18 cellular contexts compared by ENCODE assay signal in the genomic region with DNA sequence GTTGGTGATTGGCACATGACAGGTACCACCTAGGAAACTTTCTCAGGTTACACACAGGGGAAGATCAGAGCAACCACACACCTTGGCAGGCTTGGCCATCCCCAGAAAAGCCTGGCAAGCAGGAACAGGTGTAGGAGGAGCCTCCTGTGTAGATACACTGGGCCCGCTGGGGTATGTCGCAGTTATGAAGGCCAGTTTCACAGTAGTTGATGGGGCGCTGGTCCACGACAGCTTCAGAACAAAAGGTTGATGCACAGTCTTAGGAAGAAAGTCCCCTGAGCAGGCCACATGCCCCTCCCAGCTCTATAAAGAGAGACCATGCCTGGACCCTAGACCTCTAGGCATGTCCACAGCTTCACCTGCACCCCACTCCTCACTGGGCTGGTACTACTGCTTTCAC. TPM values are rescaled to one million over a fixed set of nuclear protein-coding genes. Genes with fewer than 3 reads are reported as not detected.
DNase-seq lines count a peak whose midpoint lies in the region; ATAC-seq, FAIRE-seq and TF ChIP-seq lines count a peak whose summit lies in the region.
"Had no signal": no experiment of that assay in that cellular context is flagged by ENCODE, and none has a peak within 500 bp of the region (broad histone marks: within the 10 kb centered on the region; RNA-seq: fewer than 3 reads in every experiment).

No MANE protein-coding gene starts in this region.

- H3K9me3 ChIP-seq in GM12878 (replicated peaks; ENCODE audit: control insufficient read depth, insufficient read depth, low read length) (no peaks in the 10 kb centered on the region), esophagus muscularis mucosa (no peaks in the 10 kb centered on the region), sigmoid colon (no peaks in the 10 kb centered on the region), thyroid gland (no peaks in the 10 kb centered on the region), MG63 (no peaks in the 10 kb centered on the region)
- H3K9me3 ChIP-seq: BLaER1 treated with 17β-estradiol and CSF1 and Interleukin-3, amounts not matched to agents 10 nM and 100 nM; HAP-1 had no signal

- H3K27ac ChIP-seq in GM12878 (ENCODE audit: control insufficient read depth, insufficient read depth) (no peak overlapping the region), esophagus muscularis mucosa (replicated peaks in 1 of 4) (peak overlapping the region in 3 of 4 donors; percentile 41 to 86 (median 79)), sigmoid colon (peak overlapping the region in 3 of 4 donors; percentile 30 to 83 (median 65)), thyroid gland (no peak overlapping the region)
- H3K27ac ChIP-seq: BLaER1 treated with 17β-estradiol and CSF1 and Interleukin-3, amounts not matched to agents 10 nM and 100 nM; GM23248 had no signal

- no peak overlapping the region for H3K27ac Mint-ChIP-seq in activated CD8-positive, alpha-beta memory T cell treated with anti-CD3 and anti-CD28 coated beads, Interleukin-2, amount 10 ng/mL, durations not matched to agents 7 days and 5 days
- H3K27ac Mint-ChIP-seq: B cell; CD8-positive, alpha-beta T cell had no signal

- H3K4me3 ChIP-seq in GM12878 (no peak overlapping the region), esophagus muscularis mucosa (no peak overlapping the region), sigmoid colon (no peak overlapping the region), thyroid gland (replicated peaks in 1 of 3) (no peak overlapping the region), MG63 (no peak overlapping the region)
- H3K4me3 ChIP-seq: BLaER1 treated with 17β-estradiol and CSF1 and Interleukin-3, amounts not matched to agents 10 nM and 100 nM; GM23248; HAP-1 had no signal

- H3K9ac ChIP-seq in GM12878 (ENCODE audit: control insufficient read depth, insufficient read depth, low read length): no peak overlapping the region
- H3K9ac ChIP-seq: BLaER1 treated with 17β-estradiol and CSF1 and Interleukin-3, amounts not matched to agents 10 nM and 100 nM; GM23248 had no signal

- SMC1A ChIA-PET in GM12878 (lab: Charles Lee; ENCODE audit: uncharacterized antibody, unreplicated experiment): interaction anchor here (0.9 kb wide), 1 partner anchor 30 kb away, joined by 3 read pairs; no protein-coding TSS in a partner anchor

- H3K27me3 Mint-ChIP-seq in activated CD8-positive, alpha-beta memory T cell treated with anti-CD3 and anti-CD28 coated beads, Interleukin-2, amount 10 ng/mL, durations not matched to agents 7 days and 5 days: peaks cover 9% of the 10 kb centered on the region

- H3K4me1 Mint-ChIP-seq in activated CD8-positive, alpha-beta memory T cell treated with anti-CD3 and anti-CD28 coated beads, Interleukin-2, amount 10 ng/mL, durations not matched to agents 7 days and 5 days: no peaks in the 10 kb centered on the region
- H3K4me1 Mint-ChIP-seq: B cell had no signal

- in situ Hi-C loops in GM12878 (cut with MboI): no loop called here

- BruUV-seq in GM12878 (replicated peaks; lab: Mats Ljungman, UMichigan): no TSS peak

- TF ChIP-seq RAD21 in GM12878 (IDR thresholded peaks at IDR 0.05; ENCODE audit: insufficient read depth, low read depth, low read length): no peak

- H3K36me3 ChIP-seq in GM12878 (ENCODE audit: control insufficient read depth in 2 of 2, insufficient read depth in 2 of 2, low read length in 1 of 2) (no peaks in the 10 kb centered on the region; a peak in 2 of 4 replicates), esophagus muscularis mucosa (peaks cover 46 to 100% (median 84%) of the 10 kb centered on the region in 4 donors), sigmoid colon (peaks cover 48 to 99% (median 56%) of the 10 kb centered on the region in 4 donors), thyroid gland (peaks cover 0 to 3% of the 10 kb centered on the region in 2 donors), MG63 (no peaks in the 10 kb centered on the region; the same call in 1 of the 2 replicates)
- H3K36me3 ChIP-seq: BLaER1 treated with 17β-estradiol and CSF1 and Interleukin-3, amounts not matched to agents 10 nM and 100 nM had no signal

- intact Hi-C loops in GM12878 (cut with micrococcal nuclease; ENCODE audit: unreplicated experiment) (no loop called here), esophagus muscularis mucosa (cut with DNase I) (no loop called here), sigmoid colon (cut with DNase I) (no loop called here), thyroid gland (cut with DNase I) (no loop called here)

- CTCF ChIA-PET in GM12878 (lab: Yijun Ruan, JAX): interaction anchor here (1.4 kb wide), 1 partner anchor 41 kb away, joined by 3 read pairs; no protein-coding TSS in a partner anchor
- CTCF ChIA-PET in activated CD8-positive, alpha-beta memory T cell treated with anti-CD3 and anti-CD28 coated beads, Interleukin-2, amount 10 ng/mL, durations not matched to agents 7 days and 5 days (lab: Charles Lee): no interaction called here

- no peaks in the 10 kb centered on the region for H3K9me3 Mint-ChIP-seq in activated CD8-positive, alpha-beta memory T cell treated with anti-CD3 and anti-CD28 coated beads, Interleukin-2, amount 10 ng/mL, durations not matched to agents 7 days and 5 days (ENCODE audit: low read depth)
- H3K9me3 Mint-ChIP-seq: CD8-positive, alpha-beta T cell had no signal

- WGBS in GM12878 (ENCODE audit: insufficient coverage, insufficient replicate concordance, low lambda C conversion rate, missing lambda C conversion rate): 93% methylated on average over 4 of the region's 4 CpGs
- 95% methylated on average over 4 of the region's 4 CpGs for WGBS in esophagus muscularis mucosa
- WGBS in sigmoid colon, 2 donors: 98% methylated on average over 4 of the region's 4 CpGs
- 60 to 89% methylated on average over 1 to 4 of the region's 4 CpGs for WGBS in thyroid gland, 2 donors

- no peak for TF ChIP-seq POLR2A in GM12878 (IDR thresholded peaks at IDR 0.05; ENCODE audit: low read depth, low read length)
- TF ChIP-seq POLR2A in esophagus muscularis mucosa (IDR thresholded peaks at IDR 0.05; ENCODE audit: low read depth): no peak
- no peak for TF ChIP-seq POLR2A in sigmoid colon (IDR thresholded peaks at IDR 0.05)
- TF ChIP-seq POLR2A in thyroid gland (IDR thresholded peaks at IDR 0.05): no peak

- H3K4me1 ChIP-seq in GM12878 (ENCODE audit: control insufficient read depth, insufficient read depth, low read length): no peaks in the 10 kb centered on the region
- peaks cover 16 to 47% (median 40%) of the 10 kb centered on the region in 4 donors for H3K4me1 ChIP-seq in esophagus muscularis mucosa
- H3K4me1 ChIP-seq in sigmoid colon: peaks cover 0 to 48% (median 39%) of the 10 kb centered on the region in 4 donors
- peaks cover 0 to 13% of the 10 kb centered on the region in 2 donors for H3K4me1 ChIP-seq in thyroid gland
- H3K4me1 ChIP-seq: HAP-1 had no signal

- ATAC-seq in GM12878 (peak; percentile 18; the same call in 2 of the 3 replicates), GM21367 (IDR thresholded peaks at IDR 0.05; ENCODE audit: unreplicated experiment) (no peak)
- ATAC-seq in activated CD8-positive, alpha-beta memory T cell treated with anti-CD3 and anti-CD28 coated beads, Interleukin-2, amount 10 ng/mL, durations not matched to agents 7 days and 5 days: no peak
- ATAC-seq: CD8-positive, alpha-beta T cell had no signal

- FAIRE-seq in GM12878 (lab: Jason Lieb, UNC): peak; percentile 7
- FAIRE-seq: GM12891, GM19239 had no signal

- no peak for TF ChIP-seq EP300 in GM12878 (IDR thresholded peaks at IDR 0.05; ENCODE audit: borderline replicate concordance in 1 of 2, control insufficient read depth in 1 of 2, low read depth in 2 of 2, low read length in 2 of 2)
- TF ChIP-seq EP300 in esophagus muscularis mucosa (IDR thresholded peaks at IDR 0.05): no peak
- TF ChIP-seq EP300 in sigmoid colon (IDR thresholded peaks at IDR 0.05): no peak

- H3K4me3 Mint-ChIP-seq in activated CD8-positive, alpha-beta memory T cell treated with anti-CD3 and anti-CD28 coated beads, Interleukin-2, amount 10 ng/mL, durations not matched to agents 7 days and 5 days: no peak overlapping the region
- H3K4me3 Mint-ChIP-seq: B cell; CD8-positive, alpha-beta T cell had no signal

- no peaks in the 10 kb centered on the region for H3K36me3 Mint-ChIP-seq in activated CD8-positive, alpha-beta memory T cell treated with anti-CD3 and anti-CD28 coated beads, Interleukin-2, amount 10 ng/mL, durations not matched to agents 7 days and 5 days
- H3K36me3 Mint-ChIP-seq: CD8-positive, alpha-beta T cell had no signal

- DNase-seq in GM12878 (ENCODE audit: low read depth, low spot score) (no peak), esophagus muscularis mucosa (ENCODE audit: extremely low spot score) (no peak), sigmoid colon (no peak), thyroid gland (peak; percentile 38 to 52), SHP77 (lab: John Stamatoyannopoulos, UW) (no peak), MG63 (no peak)
- DNase-seq in activated CD8-positive, alpha-beta memory T cell treated with anti-CD3 and anti-CD28 coated beads, Interleukin-2, amount 10 ng/mL, durations not matched to agents 7 days and 5 days: no peak
- DNase-seq: Calu3; CD8-positive, alpha-beta T cell; DMS79 treated with DMSO at 0.1 percent for 48 hours; GM23248 had no signal

- TF ChIP-seq CTCF in GM12878 (IDR thresholded peaks at IDR 0.05 in 2 of 3, conservative IDR thresholded peaks at IDR 0.05 in 1 of 3; ENCODE audit: control insufficient read depth in 2 of 3, extremely low read depth in 1 of 3, insufficient read depth in 1 of 3, low read depth in 3 of 3, low read length in 3 of 3): no peak
- TF ChIP-seq CTCF in esophagus muscularis mucosa (IDR thresholded peaks at IDR 0.05): no peak
- TF ChIP-seq CTCF in sigmoid colon (IDR thresholded peaks at IDR 0.05): no peak
- TF ChIP-seq CTCF in thyroid gland (IDR thresholded peaks at IDR 0.05): no peak

- no peak overlapping the region for H3K4me2 ChIP-seq in GM12878 (ENCODE audit: control insufficient read depth, insufficient read depth)
- H3K4me2 ChIP-seq: BLaER1 treated with 17β-estradiol and CSF1 and Interleukin-3, amounts not matched to agents 10 nM and 100 nM had no signal

- H3K27me3 ChIP-seq in GM12878 (replicated peaks in 1 of 2; ENCODE audit: control insufficient read depth in 2 of 2, insufficient read depth in 2 of 2, low read length in 1 of 2) (no peaks in the 10 kb centered on the region), esophagus muscularis mucosa (no peaks in the 10 kb centered on the region), sigmoid colon (no peaks in the 10 kb centered on the region), thyroid gland (no peaks in the 10 kb centered on the region), MG63 (no peaks in the 10 kb centered on the region)
- H3K27me3 ChIP-seq: BLaER1 treated with 17β-estradiol and CSF1 and Interleukin-3, amounts not matched to agents 10 nM and 100 nM had no signal

- RAD21 ChIA-PET in GM12878 (lab: Charles Lee; ENCODE audit: unreplicated experiment): no interaction called here

- H2AFZ ChIP-seq in GM12878 (ENCODE audit: control insufficient read depth, low read depth, low read length): no peak overlapping the region
- H2AFZ ChIP-seq: GM23248 had no signal

- no peaks in the 10 kb centered on the region for H4K20me1 ChIP-seq in GM12878 (ENCODE audit: control insufficient read depth, insufficient read depth)
- H4K20me1 ChIP-seq: BLaER1 treated with 17β-estradiol and CSF1 and Interleukin-3, amounts not matched to agents 10 nM and 100 nM had no signal

- POLR2A ChIA-PET in GM12878 (lab: Charles Lee): no interaction called here

- H3K79me2 ChIP-seq in GM12878 (ENCODE audit: control insufficient read depth, insufficient read depth, low read length): no peaks in the 10 kb centered on the region

RNA-seq across cellular contexts. Expression of a gene that starts 51.6 kb away (rescaled TPM):
- total RNA-seq in GM12878 (2013; cell fraction: nucleolus; rRNA removed): 52.1 and 55.0 TPM in 2 replicates
- total RNA-seq in GM12878 (2014; rRNA removed): 11.5 and 12.4 TPM in 2 replicates
- 6.1 and 6.4 TPM in 2 replicates for total RNA-seq in GM12878 (2014; rRNA removed; fragmentation: Illumina TruSeq; extraction: Trizol)
- total RNA-seq in GM12878 (2021): 25.7 and 26.9 TPM in 2 replicates
- polyA plus RNA-seq in GM12878 (2011; ENCODE audit: low read depth): 4.2 TPM
- 5.1 and 14.7 TPM in 2 replicates for polyA plus RNA-seq in GM12878 (2011; rRNA removed)
- 10.7 and 18.2 TPM in 2 replicates for polyA plus RNA-seq in GM12878 (2011; cell fraction: cytosol; rRNA removed)
- polyA plus RNA-seq in GM12878 (2011; cell fraction: nucleus; rRNA removed): 23.8 and 26.9 TPM in 2 replicates
- 6.0 and 10.1 TPM in 2 replicates for polyA plus RNA-seq in GM12878 (2012)
- 21.0 and 21.5 TPM in 2 replicates for polyA plus RNA-seq in GM12878 (2014; fragmentation: Illumina TruSeq; extraction: Trizol)
- 1 to 10 TPM; 4.2 to 4.9 TPM for polyA plus RNA-seq in GM12878 (2014; fragmentation: Nextera tagmentation; extraction: Ambion mirVana)
- 8.3 and 9.9 TPM in 2 replicates for polyA plus RNA-seq in GM12878 (2014; rRNA removed)
- polyA plus RNA-seq in GM12878 (2016; fragmentation: Nextera tagmentation; extraction: Ambion mirVana): 10 to 100 TPM; 11.1 to 13.0 TPM
- 16.6 and 21.5 TPM in 2 replicates for polyA minus RNA-seq in GM12878 (2011; rRNA and poly(A)+ RNA removed)
- 13.9 and 16.1 TPM in 2 replicates for polyA minus RNA-seq in GM12878 (2011; cell fraction: cytosol; rRNA and poly(A)+ RNA removed)
- polyA minus RNA-seq in GM12878 (2011; cell fraction: nucleus; rRNA and poly(A)+ RNA removed): 8.1 and 10.8 TPM in 2 replicates
- 100 to 1,000 TPM; 187 to 390 (median 287) TPM for total RNA-seq in esophagus muscularis mucosa
- total RNA-seq in sigmoid colon: 100 to 1,000 TPM; 136 to 242 (median 145) TPM
- polyA plus RNA-seq in sigmoid colon: 10 to 100 TPM in 1 of 3 donors, 1 to 10 TPM in 2; 3.9 to 29.9 (median 6.6) TPM
- 10 to 100 TPM; 27.8 to 91.8 (median 69.4) TPM for total RNA-seq in thyroid gland
- total RNA-seq in activated CD8-positive, alpha-beta memory T cell treated with anti-CD3 and anti-CD28 coated beads, Interleukin-2, amount 10 ng/mL, durations not matched to agents 7 days and 5 days: under 1 TPM; 0.38 to 0.52 TPM
- 10.8 and 14.4 TPM in 2 replicates for total RNA-seq in MG63 (2014; rRNA removed; shearing (Covaris generic); ENCODE audit: low replicate concordance)
- total RNA-seq: B cell; CD8-positive, alpha-beta T cell; HT-29 had no signal

Comparison
In these comparisons a context has a peak if more than half of its experiments do, and no peak if none do; other contexts are left out.
1. DNase-seq: peak in thyroid gland (2 of 2); none in GM12878 (single experiment), esophagus muscularis mucosa (single experiment), sigmoid colon (single experiment), activated CD8-positive, alpha-beta memory T cell treated with anti-CD3 and anti-CD28 coated beads, Interleukin-2, amount 10 ng/mL, durations not matched to agents 7 days and 5 days (single experiment), SHP77 (0 of 2) and MG63 (single experiment).
2. H3K27ac ChIP-seq: peak in esophagus muscularis mucosa (3 of 4) and sigmoid colon (3 of 4); none in GM12878 (single experiment) and thyroid gland (0 of 3).